8 cellular contexts compared by ENCODE assay signal in genomic region chr2:105396254-105397024, GRCh38. TPM values are rescaled to one million over a fixed set of nuclear protein-coding genes. Genes with fewer than 3 reads are reported as not detected.
A peak's percentile ranks its signal among the peaks of the same experiment; 100 is the strongest.
DNase-seq lines count a peak whose midpoint lies in the region; ATAC-seq lines count a peak whose summit lies in the region.

No MANE protein-coding gene starts in this region.

- H3K27ac ChIP-seq in right cardiac atrium (ENCODE audit: low read length), result peak overlapping the region; percentile 23

- peak; percentile 79 for DNase-seq in HK-2 (ENCODE audit: unreplicated experiment)
- DNase-seq in activated T-cell treated with anti-CD3 and anti-CD28 coated beads for 4 hours, result peak; percentile 22
- DNase-seq in right cardiac atrium, result peak in 1 of 3 donors; percentile 35
- peak; percentile 32 to 64 (median 52) for DNase-seq in stimulated activated CD4-positive, alpha-beta T cell treated with anti-CD3 and anti-CD28 coated beads, TNF-alpha, amount 100 ng/mL, for 48 hours (ENCODE audit: low read depth in 3 of 3)
- DNase-seq in NCI-H748 (lab: John Stamatoyannopoulos, UW; ENCODE audit: unreplicated experiment), result no peak

- intact Hi-C loops in right cardiac atrium (cut with DNase I), result no loop called here

- no peaks in the 10 kb centered on the region for H3K27me3 ChIP-seq in right cardiac atrium (ENCODE audit: control insufficient read depth, insufficient read depth)

- H3K4me1 ChIP-seq in right cardiac atrium (ENCODE audit: control insufficient read depth, insufficient read depth, low read length), result peaks cover 14% of the 10 kb centered on the region

- H3K9me3 ChIP-seq in right cardiac atrium (ENCODE audit: control insufficient read depth, low read length), result no peaks in the 10 kb centered on the region

- 81% methylated on average over 12 of the region's 12 CpGs for WGBS in right cardiac atrium

- no peak for ATAC-seq in right cardiac atrium
- ATAC-seq in GM21717 (IDR thresholded peaks at IDR 0.05; ENCODE audit: unreplicated experiment), result no peak
- no peak for ATAC-seq in HG03025 (IDR thresholded peaks at IDR 0.05; ENCODE audit: low FRiP score, unreplicated experiment)
- ATAC-seq in GM19395 (IDR thresholded peaks at IDR 0.05; ENCODE audit: unreplicated experiment), result no peak

- peak overlapping the region; percentile 85 for H3K4me3 ChIP-seq in right cardiac atrium (ENCODE audit: low read length)

RNA-seq across cellular contexts. Expression of gene FHL2, which starts 2.4 kb away (rescaled TPM):
- 100 to 1,000 TPM; 423 to 631 (median 511) TPM for total RNA-seq in right cardiac atrium
- polyA plus RNA-seq in right cardiac atrium, result 410 TPM

RNA-seq across cellular contexts. Expression of gene C2orf49, which starts 59.1 kb away (rescaled TPM):
- total RNA-seq in right cardiac atrium, result 10 to 100 TPM; 13.2 to 20.3 (median 17.0) TPM
- polyA plus RNA-seq in right cardiac atrium, result 15.8 TPM
